Comparison of ENCODE assay signal across 17 cellular contexts in genomic region chr2:20534913-20535801, GRCh38.
DNase-seq lines count a peak whose midpoint lies in the region; ATAC-seq and TF ChIP-seq lines count a peak whose summit lies in the region.
"Had no signal": no experiment of that assay in that cellular context is flagged by ENCODE, and none has a peak within 500 bp of the region (broad histone marks: within the 10 kb centered on the region; RNA-seq: fewer than 3 reads in every experiment).

No MANE protein-coding gene starts in this region.

- H3K4me1 Mint-ChIP-seq in endodermal cell = peaks cover 71% of the 10 kb centered on the region

- POLR2A ChIA-PET in IMR-90 (lab: Charles Lee; ENCODE audit: unreplicated experiment) = no interaction called here

- H3K27me3 Mint-ChIP-seq in endodermal cell (ENCODE audit: insufficient read depth) = peaks cover 11% of the 10 kb centered on the region

- H4K5ac ChIP-seq in IMR-90 (ENCODE audit: low read depth, low read length) = no peak overlapping the region

- H3K27ac Mint-ChIP-seq in endodermal cell = peak overlapping the region; percentile 77
- H3K27ac Mint-ChIP-seq: CD8-positive, alpha-beta memory T cell had no signal

- H3K4me3 Mint-ChIP-seq in endodermal cell = no peak overlapping the region
- H3K4me3 Mint-ChIP-seq: CD8-positive, alpha-beta memory T cell; H9 had no signal

- no peaks in the 10 kb centered on the region for H3K9me3 ChIP-seq in IMR-90 (ENCODE audit: control insufficient read depth, insufficient read depth, low read length)
- no peaks in the 10 kb centered on the region for H3K9me3 ChIP-seq in endodermal cell (ENCODE audit: control insufficient read depth, low read length)
- H3K9me3 ChIP-seq in liver (ENCODE audit: control insufficient read depth in 4 of 4, low read length in 3 of 4) = no peaks in the 10 kb centered on the region
- no peaks in the 10 kb centered on the region for H3K9me3 ChIP-seq in psoas muscle
- H3K9me3 ChIP-seq in tibial artery = no peaks in the 10 kb centered on the region
- H3K9me3 ChIP-seq: BE2C, SK-N-SH had no signal

- H4K91ac ChIP-seq in IMR-90 (ENCODE audit: insufficient read depth, low read depth, low read length) = no peak overlapping the region

- H4K8ac ChIP-seq in IMR-90 (ENCODE audit: low read depth in 2 of 2, low read length in 2 of 2) = no peak overlapping the region

- H2AK9ac ChIP-seq in IMR-90 (replicated peaks; ENCODE audit: low read depth, low read length, poor library complexity) = no peak overlapping the region

- no peaks in the 10 kb centered on the region for H3K79me1 ChIP-seq in IMR-90 (ENCODE audit: low read depth in 1 of 2, low read length in 2 of 2)

- H3K23ac ChIP-seq in IMR-90 (ENCODE audit: low read depth, low read length) = no peak overlapping the region

- DNase-seq in IMR-90 = no peak
- peak; percentile 83 for DNase-seq in endodermal cell
- DNase-seq in psoas muscle = peak; percentile 63 to 88
- DNase-seq in tibial artery = no peak
- DNase-seq in stimulated activated CD4-positive, alpha-beta T cell treated with anti-CD3 and anti-CD28 coated beads, Interleukin-4, amount 100 ng/mL, for 24 hours = no peak
- DNase-seq: BE2C; CD8-positive, alpha-beta memory T cell; H9; NCI-H1436 treated with DMSO at 0.1 percent for 48 hours; NCI-H2081 treated with DMSO at 0.1 percent for 48 hours; NCI-H2227 treated with DMSO at 0.1 percent for 48 hours; NCI-H526; NK-92 treated with Interleukin-12 subunit alpha and Interleukin-12 subunit beta, amount 100 ng/mL, for 24 hours; SK-N-SH had no signal

- peaks cover 2% of the 10 kb centered on the region; the same call in 1 of the 2 replicates for H3K4me1 ChIP-seq in IMR-90 (ENCODE audit: control insufficient read depth, insufficient read depth, low read length)
- peaks cover 19% of the 10 kb centered on the region for H3K4me1 ChIP-seq in endodermal cell (ENCODE audit: control insufficient read depth, insufficient read depth, low read length)
- H3K4me1 ChIP-seq in liver (ENCODE audit: control insufficient read depth in 4 of 4, insufficient read depth in 4 of 4, low read length in 3 of 4) = peaks cover 33 to 54% (median 49%) of the 10 kb centered on the region in 4 donors
- peaks cover 57% of the 10 kb centered on the region for H3K4me1 ChIP-seq in psoas muscle
- H3K4me1 ChIP-seq in tibial artery = peaks cover 0 to 15% (median 6%) of the 10 kb centered on the region in 4 donors

- no peak overlapping the region for H2BK120ac ChIP-seq in IMR-90 (ENCODE audit: low read depth, low read length)

- H3K9ac ChIP-seq in IMR-90 (ENCODE audit: low read depth, low read length) = no peak overlapping the region
- no peak overlapping the region for H3K9ac ChIP-seq in endodermal cell (ENCODE audit: extremely low read depth, low read length, poor library complexity, severe bottlenecking)
- no peak overlapping the region for H3K9ac ChIP-seq in liver (ENCODE audit: low read depth in 1 of 2, low read length in 2 of 2)
- H3K9ac ChIP-seq: SK-N-SH had no signal

- no peak for ATAC-seq in IMR-90 (ENCODE audit: low read depth)
- ATAC-seq in psoas muscle = peak; percentile 48 to 69 (median 56)
- no peak for ATAC-seq in GM19023 (IDR thresholded peaks at IDR 0.05; ENCODE audit: unreplicated experiment)
- ATAC-seq in HG03135 (IDR thresholded peaks at IDR 0.05; ENCODE audit: unreplicated experiment) = no peak

- no peaks in the 10 kb centered on the region for H3K9me1 ChIP-seq in IMR-90 (ENCODE audit: insufficient read depth, low read length)

- no peaks in the 10 kb centered on the region for H4K20me1 ChIP-seq in IMR-90 (ENCODE audit: insufficient read depth, low read length)

- peaks cover 2% of the 10 kb centered on the region; the same call in 1 of the 2 replicates for H3K27me3 ChIP-seq in IMR-90 (ENCODE audit: control insufficient read depth, insufficient read depth, low read length)
- H3K27me3 ChIP-seq in endodermal cell (ENCODE audit: control insufficient read depth, insufficient read depth, low read length, poor library complexity, severe bottlenecking) = no peaks in the 10 kb centered on the region
- no peaks in the 10 kb centered on the region for H3K27me3 ChIP-seq in liver (ENCODE audit: control insufficient read depth in 4 of 4, insufficient read depth in 4 of 4, low read length in 3 of 4)
- H3K27me3 ChIP-seq in psoas muscle (ENCODE audit: insufficient read depth in 3 of 3, low read length in 2 of 3) = no peaks in the 10 kb centered on the region
- peaks cover 0 to 3% of the 10 kb centered on the region in 2 donors for H3K27me3 ChIP-seq in tibial artery
- H3K27me3 ChIP-seq: BE2C had no signal

- H3K36me3 ChIP-seq in IMR-90 (ENCODE audit: control insufficient read depth, insufficient read depth, low read length) (no peaks in the 10 kb centered on the region), endodermal cell (ENCODE audit: control insufficient read depth, insufficient read depth, low read length) (no peaks in the 10 kb centered on the region), liver (ENCODE audit: control insufficient read depth in 4 of 4, insufficient read depth in 3 of 4, low read depth in 1 of 4, low read length in 3 of 4) (no peaks in the 10 kb centered on the region), psoas muscle (ENCODE audit: insufficient read depth in 1 of 2, low read depth in 1 of 2) (no peaks in the 10 kb centered on the region), tibial artery (no peaks in the 10 kb centered on the region)
- H3K36me3 ChIP-seq: BE2C had no signal

- no peak overlapping the region for H2BK20ac ChIP-seq in IMR-90 (ENCODE audit: low read depth, low read length)

- CTCF ChIA-PET in IMR-90 (lab: Yijun Ruan, JAX) = no interaction called here

- H3K27ac ChIP-seq in IMR-90 (ENCODE audit: insufficient read depth, low read length) (no peak overlapping the region), endodermal cell (ENCODE audit: low read depth, low read length) (no peak overlapping the region), liver (ENCODE audit: low read depth in 1 of 2, low read length in 2 of 2) (peak overlapping the region; percentile 94), psoas muscle (peak overlapping the region; percentile 96), tibial artery (peak overlapping the region in 1 of 2 donors; percentile 10)

- H3K36me3 Mint-ChIP-seq in endodermal cell (ENCODE audit: low read depth) = no peaks in the 10 kb centered on the region
- H3K36me3 Mint-ChIP-seq: CD8-positive, alpha-beta memory T cell had no signal

- no peak overlapping the region for H3K14ac ChIP-seq in IMR-90 (replicated peaks; ENCODE audit: low read depth, low read length)

- H3K9me3 Mint-ChIP-seq in endodermal cell = no peaks in the 10 kb centered on the region
- H3K9me3 Mint-ChIP-seq: CD8-positive, alpha-beta memory T cell; H9 had no signal

- no peak overlapping the region for H3K4me3 ChIP-seq in IMR-90 (ENCODE audit: insufficient read depth, low read depth, low read length)
- no peak overlapping the region for H3K4me3 ChIP-seq in endodermal cell (ENCODE audit: low read length)
- H3K4me3 ChIP-seq in liver (ENCODE audit: low read depth in 1 of 3, low read length in 3 of 3) = no peak overlapping the region
- no peak overlapping the region for H3K4me3 ChIP-seq in psoas muscle
- no peak overlapping the region for H3K4me3 ChIP-seq in tibial artery

- no peak overlapping the region for H3K18ac ChIP-seq in IMR-90 (ENCODE audit: low read depth, low read length)

- no peak overlapping the region for H3K4ac ChIP-seq in IMR-90 (ENCODE audit: low read depth, low read length)

- WGBS in IMR-90 (ENCODE audit: extremely low coverage in 2 of 2, insufficient read length in 1 of 2), 2 experiments = 91% methylated on average over 10 of the region's 19 CpGs; no CpG with 5 or more reads in 1 of the 2 experiments
- 89 to 93% methylated on average over 14 to 19 of the region's 19 CpGs for WGBS in endodermal cell (ENCODE audit: insufficient coverage in 1 of 2, insufficient read length in 1 of 2), 2 experiments
- WGBS in liver = 81% methylated on average over 19 of the region's 19 CpGs
- WGBS in psoas muscle, 3 donors = 46 to 62% (median 51%) methylated on average over 19 of the region's 19 CpGs

- in situ Hi-C loops in IMR-90 (cut with MboI; ENCODE audit: low sequenced_read_pairs) = no loop called here

- no peak for TF ChIP-seq CTCF in IMR-90 (conservative IDR thresholded peaks at IDR 0.05; ENCODE audit: low read depth, low read length)
- no peak for TF ChIP-seq CTCF in endodermal cell (conservative IDR thresholded peaks at IDR 0.05)
- TF ChIP-seq CTCF in liver (IDR thresholded peaks at IDR 0.05; ENCODE audit: low read depth, low read length, missing input control) = no peak
- TF ChIP-seq CTCF in psoas muscle (IDR thresholded peaks at IDR 0.05) = no peak
- TF ChIP-seq CTCF in tibial artery (IDR thresholded peaks at IDR 0.05) = no peak

- H2AK5ac ChIP-seq in IMR-90 (ENCODE audit: low read depth, low read length) = 0 out of 2 replicates have a peak overlapping the region, but pooled peaks have one; percentile 24

- H2BK5ac ChIP-seq in IMR-90 (ENCODE audit: low read depth, low read length, poor library complexity, severe bottlenecking) = no peak overlapping the region

- no peak overlapping the region for H2BK15ac ChIP-seq in IMR-90 (ENCODE audit: low read depth, low read length)

- H2AFZ ChIP-seq in IMR-90 (replicated peaks; ENCODE audit: low read length, poor library complexity) = no peak overlapping the region

- BruUV-seq in IMR-90 (replicated peaks; lab: Mats Ljungman, UMichigan) = no TSS peak

- H3K56ac ChIP-seq in IMR-90 (ENCODE audit: extremely low read depth, insufficient read depth, low read length) = no peak overlapping the region

- intact Hi-C loops in IMR-90 (cut with micrococcal nuclease) = no loop called here
- intact Hi-C loops in psoas muscle (cut with DNase I) = loop anchor here (2.0 to 5.0 kb wide), 3 partner anchors 84 to 88 kb away; partner anchors contain the start of gene RHOB (in 1 of the 2)
- intact Hi-C loops in tibial artery (cut with DNase I; ENCODE audit: low total_unique reads) = no loop called here

- no peak for TF ChIP-seq POLR2A in IMR-90 (IDR thresholded peaks at IDR 0.05; ENCODE audit: low read depth, low read length)

- no peak for TF ChIP-seq RAD21 in IMR-90 (IDR thresholded peaks at IDR 0.05; ENCODE audit: low read length)
- TF ChIP-seq RAD21 in liver (IDR thresholded peaks at IDR 0.05) = peak in 1 of 2 donors; percentile 36

- dilution Hi-C loops in IMR-90 (cut with HindIII; ENCODE audit: low sequenced_read_pairs, unreplicated experiment) = no loop called here

- H3K4me2 ChIP-seq in IMR-90 (ENCODE audit: low read depth, low read length) = no peak overlapping the region
- H3K4me2 ChIP-seq: SK-N-SH had no signal

TF ChIP-seq in IMR-90, 13 proteins besides CTCF, POLR2A, EP300 and RAD21 (continues in another document):
- no peak for TF ChIP-seq MXI1 (IDR thresholded peaks at IDR 0.05; ENCODE audit: borderline replicate concordance, low read depth, low read length)
- no peak for TF ChIP-seq SMC3 (IDR thresholded peaks at IDR 0.05; ENCODE audit: low read depth, low read length)
- TF ChIP-seq CHD1 (IDR thresholded peaks at IDR 0.05; ENCODE audit: low read depth, low read length) = no peak
- no peak for TF ChIP-seq MAFK (IDR thresholded peaks at IDR 0.05; ENCODE audit: low read depth, low read length)

TF ChIP-seq in liver, 16 proteins besides CTCF, POLR2A, EP300 and RAD21:
- peak; percentile 53 for TF ChIP-seq SP1 (IDR thresholded peaks at IDR 0.05)
- TF ChIP-seq FOXA2 (IDR thresholded peaks at IDR 0.05) = no peak
- TF ChIP-seq HNF4A (conservative IDR thresholded peaks at IDR 0.05) = peak; percentile 45 to 53
- TF ChIP-seq RXRA (IDR thresholded peaks at IDR 0.05) = peak; percentile 31 to 55
TF ChIP-seq in liver: peak in this region for 3.

Comparison
In these comparisons a context has a peak if more than half of its experiments do, and no peak if none do; other contexts are left out.
1. ATAC-seq: peak in psoas muscle (4 of 4); none in IMR-90 (single experiment), GM19023 (single experiment) and HG03135 (single experiment).
2. DNase-seq: peak in endodermal cell (single experiment) and psoas muscle (2 of 2); none in IMR-90 (single experiment), tibial artery (0 of 2) and stimulated activated CD4-positive, alpha-beta T cell treated with anti-CD3 and anti-CD28 coated beads, Interleukin-4, amount 100 ng/mL, for 24 hours (single experiment).
3. H3K27ac ChIP-seq: peak in liver (2 of 2) and psoas muscle (single experiment); none in IMR-90 (single experiment) and endodermal cell (single experiment).
4. intact Hi-C loops: an anchor here in psoas muscle (2.0 to 5.0 kb wide); none called in IMR-90 and tibial artery.